In genomic region chr1:17239420-17239819, GRCh38 we compare ENCODE assay signal across 9 cellular contexts. TPM values are rescaled to one million over a fixed set of nuclear protein-coding genes. Genes with fewer than 3 reads are reported as not detected.
DNase-seq lines count a peak whose midpoint lies in the region; FAIRE-seq and TF ChIP-seq lines count a peak whose summit lies in the region.
"Had no signal": no experiment of that assay in that cellular context is flagged by ENCODE, and none has a peak within 500 bp of the region (broad histone marks: within the 10 kb centered on the region; RNA-seq: fewer than 3 reads in every experiment).

No MANE protein-coding gene starts in this region.

- no peak for TF ChIP-seq POLR2A in prostate gland (IDR thresholded peaks at IDR 0.05)

- H3K9ac ChIP-seq in astrocyte (ENCODE audit: low read length), result no peak overlapping the region
- no peak overlapping the region for H3K9ac ChIP-seq in keratinocyte (ENCODE audit: control insufficient read depth, extremely low read depth, insufficient read depth, low read length)

- no peaks in the 10 kb centered on the region for H3K36me3 ChIP-seq in astrocyte (ENCODE audit: insufficient read depth, low read length)
- no peaks in the 10 kb centered on the region for H3K36me3 ChIP-seq in keratinocyte (ENCODE audit: control insufficient read depth in 2 of 2, extremely low read depth in 1 of 2, insufficient read depth in 2 of 2, low read length in 2 of 2)
- no peaks in the 10 kb centered on the region for H3K36me3 ChIP-seq in prostate gland

- no peaks in the 10 kb centered on the region for H3K9me1 ChIP-seq in keratinocyte (ENCODE audit: control insufficient read depth, extremely low read depth, insufficient read depth, low read length)

- no peaks in the 10 kb centered on the region for H3K9me3 ChIP-seq in astrocyte (ENCODE audit: insufficient read depth, low read depth, low read length)
- no peaks in the 10 kb centered on the region for H3K9me3 ChIP-seq in keratinocyte (ENCODE audit: control insufficient read depth, low read depth, low read length)
- H3K9me3 ChIP-seq in prostate gland, result no peaks in the 10 kb centered on the region

- H3K36me3 Mint-ChIP-seq in astrocyte (ENCODE audit: low read depth, unreplicated experiment) (no peaks in the 10 kb centered on the region), type B pancreatic cell (no peaks in the 10 kb centered on the region)

- H3K27ac ChIP-seq in astrocyte (ENCODE audit: low read depth, low read length), result no peak overlapping the region
- H3K27ac ChIP-seq in keratinocyte (ENCODE audit: control insufficient read depth, insufficient read depth, low read length), result no peak overlapping the region
- H3K27ac ChIP-seq in prostate gland, result no peak overlapping the region

- H3K4me2 ChIP-seq in astrocyte (ENCODE audit: low read length) (no peak overlapping the region), keratinocyte (ENCODE audit: control insufficient read depth, extremely low read depth, insufficient read depth, low read depth, low read length) (no peak overlapping the region)

- no peaks in the 10 kb centered on the region for H3K27me3 ChIP-seq in astrocyte (ENCODE audit: insufficient read depth, low read length)
- H3K27me3 ChIP-seq in keratinocyte (ENCODE audit: control insufficient read depth, extremely low read depth, insufficient read depth, low read length), result no peaks in the 10 kb centered on the region
- H3K27me3 ChIP-seq in prostate gland (replicated peaks; ENCODE audit: insufficient read depth), result no peaks in the 10 kb centered on the region

- peaks cover 20% of the 10 kb centered on the region for H3K27me3 Mint-ChIP-seq in astrocyte (ENCODE audit: low read depth, unreplicated experiment)
- no peaks in the 10 kb centered on the region for H3K27me3 Mint-ChIP-seq in type B pancreatic cell

- WGBS in prostate gland, result 58% methylated on average over 1 of the region's 1 CpG

- no peaks in the 10 kb centered on the region for H3K9me3 Mint-ChIP-seq in astrocyte (ENCODE audit: unreplicated experiment)
- no peaks in the 10 kb centered on the region for H3K9me3 Mint-ChIP-seq in type B pancreatic cell

- H3K4me3 Mint-ChIP-seq in astrocyte (ENCODE audit: unreplicated experiment) (no peak overlapping the region), type B pancreatic cell (no peak overlapping the region)

- TF ChIP-seq CTCF in GM20000 (IDR thresholded peaks at IDR 0.05; ENCODE audit: extremely low read depth, missing control alignments) (no peak), astrocyte (IDR thresholded peaks at IDR 0.05; ENCODE audit: insufficient read depth, low read depth, low read length) (no peak), keratinocyte (optimal IDR thresholded peaks at IDR 0.05 in 1 of 3, IDR thresholded peaks at IDR 0.05 in 1 of 3, conservative IDR thresholded peaks at IDR 0.05 in 1 of 3; ENCODE audit: extremely low read depth in 1 of 3, insufficient read depth in 2 of 3, low read length in 3 of 3) (no peak), prostate gland (IDR thresholded peaks at IDR 0.05) (no peak), type B pancreatic cell (conservative IDR thresholded peaks at IDR 0.05) (no peak)

- H3K4me1 ChIP-seq in astrocyte (ENCODE audit: insufficient read depth, low read length) (peaks cover 6% of the 10 kb centered on the region), keratinocyte (ENCODE audit: control insufficient read depth, extremely low read depth, insufficient read depth, low read length) (peaks cover 13% of the 10 kb centered on the region), prostate gland (replicated peaks) (peaks cover 4% of the 10 kb centered on the region)

- H3K4me3 ChIP-seq in astrocyte (ENCODE audit: insufficient read depth, low read depth, low read length) (no peak overlapping the region), keratinocyte (ENCODE audit: control insufficient read depth in 2 of 3, extremely low read depth in 1 of 3, insufficient read depth in 2 of 3, low read depth in 1 of 3, low read length in 3 of 3) (no peak overlapping the region), prostate gland (no peak overlapping the region)
- H3K4me3 ChIP-seq: lung had no signal

- H4K20me1 ChIP-seq in astrocyte (ENCODE audit: insufficient read depth, low read length) (no peaks in the 10 kb centered on the region), keratinocyte (ENCODE audit: control insufficient read depth, extremely low read depth, insufficient read depth, low read length) (no peaks in the 10 kb centered on the region)

- no peak overlapping the region for H3K27ac Mint-ChIP-seq in astrocyte (ENCODE audit: unreplicated experiment)
- no peak overlapping the region for H3K27ac Mint-ChIP-seq in type B pancreatic cell

- intact Hi-C loops in prostate gland (cut with DNase I), result loop anchor here (10.0 kb wide), 1 partner anchor 285 kb away; no protein-coding TSS in a partner anchor

- DNase-seq in COR-L47 (lab: John Stamatoyannopoulos, UW) (peak; percentile 60), GM20000 (ENCODE audit: low spot score) (peak; percentile 58), NCI-H345 (lab: John Stamatoyannopoulos, UW) (peak; percentile 73), astrocyte (ENCODE audit: low read depth) (peak; percentile 96), keratinocyte (ENCODE audit: low read depth, low spot score) (no peak), prostate gland (ENCODE audit: low spot score) (no peak), type B pancreatic cell (ENCODE audit: extremely low spot score, unreplicated experiment) (no peak)
- no peak for DNase-seq in central memory CD4-positive, alpha-beta T cell

- H3K4me1 Mint-ChIP-seq in astrocyte (ENCODE audit: low read depth, unreplicated experiment) (peaks cover 3% of the 10 kb centered on the region), type B pancreatic cell (ENCODE audit: unreplicated experiment) (peaks cover 9% of the 10 kb centered on the region)

- H2AFZ ChIP-seq in astrocyte (ENCODE audit: low read depth, low read length), result no peak overlapping the region
- H2AFZ ChIP-seq in keratinocyte (ENCODE audit: control insufficient read depth, low read length), result no peak overlapping the region

- dilution Hi-C loops in keratinocyte (cut with MboI; ENCODE audit: extremely low pct_ligation_motif_present, low sequenced_read_pairs), result no loop called here

- no peaks in the 10 kb centered on the region for H3K79me2 ChIP-seq in astrocyte (ENCODE audit: insufficient read depth, low read length)
- H3K79me2 ChIP-seq in keratinocyte (ENCODE audit: control insufficient read depth, insufficient read depth, low read length), result no peaks in the 10 kb centered on the region

- FAIRE-seq in astrocyte (lab: Jason Lieb, UNC), result peak; percentile 82
- FAIRE-seq in keratinocyte (lab: Jason Lieb, UNC), result peak; percentile 92

RNA-seq across cellular contexts. Expression of gene PADI3, which starts 9.5 kb away (rescaled TPM):
- total RNA-seq in astrocyte, result 0.09 TPM in 1 of 2 replicates, not detected in the other
- 4.2 to 6.1 TPM (median 5.2 TPM) in 3 replicates for polyA plus RNA-seq in keratinocyte
- polyA plus RNA-seq in keratinocyte (2011; ENCODE audit: low read depth), result 0.30 TPM
- polyA plus RNA-seq in keratinocyte (2011; cell fraction: cytosol; rRNA removed), result 2.7 and 3.6 TPM in 2 replicates
- 5.7 and 7.7 TPM in 2 replicates for polyA plus RNA-seq in keratinocyte (2011; cell fraction: nucleus; rRNA removed)
- polyA plus RNA-seq in keratinocyte (2012; ENCODE audit: low replicate concordance), result 0.72 and 5.7 TPM in 2 replicates
- polyA minus RNA-seq in keratinocyte, result 7.2 to 13.8 TPM (median 9.6 TPM) in 3 replicates
- polyA minus RNA-seq in keratinocyte (2011; cell fraction: cytosol; rRNA and poly(A)+ RNA removed), result 5.4 TPM
- polyA minus RNA-seq in keratinocyte (2011; cell fraction: nucleus; rRNA and poly(A)+ RNA removed), result 3.7 and 5.0 TPM in 2 replicates
- 1 to 10 TPM in 1 of 2 donors, under 1 TPM in 1; 0.18 to 1.2 TPM for total RNA-seq in prostate gland
- not detected in 2 replicates for total RNA-seq in type B pancreatic cell (ENCODE audit: low replicate concordance)
- total RNA-seq: lung had no signal

RNA-seq across cellular contexts. Expression of gene PADI1, which starts 34.5 kb away (rescaled TPM):
- not detected in 2 replicates for total RNA-seq in astrocyte
- 0.96 to 2.1 TPM (median 1.0 TPM) in 3 replicates for polyA plus RNA-seq in keratinocyte
- polyA plus RNA-seq in keratinocyte (2011; ENCODE audit: low read depth), result 1.8 TPM
- 0.49 and 0.83 TPM in 2 replicates for polyA plus RNA-seq in keratinocyte (2011; cell fraction: cytosol; rRNA removed)
- polyA plus RNA-seq in keratinocyte (2011; cell fraction: nucleus; rRNA removed), result 4.8 and 6.3 TPM in 2 replicates
- 0.77 and 9.9 TPM in 2 replicates for polyA plus RNA-seq in keratinocyte (2012; ENCODE audit: low replicate concordance)
- polyA minus RNA-seq in keratinocyte, result 0.72 to 1.5 TPM (median 0.96 TPM) in 3 replicates
- not detected for polyA minus RNA-seq in keratinocyte (2011; cell fraction: cytosol; rRNA and poly(A)+ RNA removed)
- 1.3 and 4.0 TPM in 2 replicates for polyA minus RNA-seq in keratinocyte (2011; cell fraction: nucleus; rRNA and poly(A)+ RNA removed)
- under 1 TPM; 0.18 to 0.34 TPM for total RNA-seq in prostate gland
- 21.2 and 35.5 TPM in 2 replicates for total RNA-seq in type B pancreatic cell (ENCODE audit: low replicate concordance)
- total RNA-seq: lung had no signal

Comparison
In these comparisons a context has a peak if more than half of its experiments do, and no peak if none do; other contexts are left out.
1. DNase-seq: peak in COR-L47 (single experiment), GM20000 (single experiment), NCI-H345 (single experiment) and astrocyte (single experiment); none in keratinocyte (single experiment), central memory CD4-positive, alpha-beta T cell (single experiment), prostate gland (single experiment) and type B pancreatic cell (single experiment).
2. RNA of gene PADI1, which starts 34.5 kb away (total RNA-seq): 21.2 to 35.5 TPM in type B pancreatic cell; 0.18 to 0.34 TPM in prostate gland and not detected in astrocyte; every median in the first group is over 10 times any median in the second.